Comparison of ENCODE assay signal across 12 cellular contexts in the genomic region with DNA sequence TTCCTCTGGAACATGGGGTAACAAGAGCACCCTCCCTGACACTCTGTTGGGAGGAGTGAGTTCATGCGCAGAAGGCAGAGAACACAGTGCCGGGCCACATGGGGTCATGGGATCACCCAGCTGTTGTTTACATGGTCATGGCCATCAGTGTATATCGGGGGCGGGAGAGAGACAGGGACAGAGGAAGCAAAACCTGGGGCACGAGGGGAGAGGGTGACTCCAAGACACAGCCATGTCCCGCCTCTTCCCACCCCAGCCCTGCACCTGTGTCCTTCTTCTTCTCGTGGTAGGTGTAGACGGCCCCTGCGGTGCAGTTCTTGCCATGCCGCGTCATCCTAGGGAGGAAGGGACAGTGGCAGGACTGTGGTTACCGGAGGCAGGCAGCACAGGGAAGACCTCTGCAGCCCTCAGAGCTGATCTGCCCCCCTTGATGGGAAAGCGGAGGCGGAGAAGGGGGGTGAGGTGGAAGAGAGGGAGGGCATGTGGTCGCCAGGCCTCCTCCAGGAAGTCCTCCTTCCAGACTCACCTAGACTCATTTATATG. TPM values are rescaled to one million over a fixed set of nuclear protein-coding genes. Genes with fewer than 3 reads are reported as not detected.
A peak's percentile ranks its signal among the peaks of the same experiment; 100 is the strongest.
DNase-seq lines count a peak whose midpoint lies in the region; ATAC-seq, FAIRE-seq and TF ChIP-seq lines count a peak whose summit lies in the region.
"Had no signal": no experiment of that assay in that cellular context is flagged by ENCODE, and none has a peak within 500 bp of the region (broad histone marks: within the 10 kb centered on the region; RNA-seq: fewer than 3 reads in every experiment).

No MANE protein-coding gene starts in this region.

- H2BK15ac ChIP-seq in H1 (ENCODE audit: low read length) = no peak overlapping the region

- ATAC-seq in SK-N-SH treated with all-trans-retinoic acid at 6 μM for 48 hours (no peak), GM19467 (IDR thresholded peaks at IDR 0.05; ENCODE audit: unreplicated experiment) (no peak), HG03095 (IDR thresholded peaks at IDR 0.05; ENCODE audit: unreplicated experiment) (no peak)

- peak overlapping the region; percentile 48 to 79 (median 70) for H3K4me2 ChIP-seq in BLaER1 treated with 17β-estradiol and CSF1 and Interleukin-3, amounts not matched to agents 10 nM and 100 nM
- H3K4me2 ChIP-seq in H1 (ENCODE audit: insufficient read depth in 1 of 2, low read depth in 2 of 2, low read length in 2 of 2) = no peak overlapping the region; a peak in 1 of 4 replicates

- POLR2A ChIA-PET in activated CD4-positive, alpha-beta memory T cell treated with anti-CD3 and anti-CD28 coated beads for 36 hours (lab: Charles Lee) = interaction anchor here (0.8 kb wide), 1 partner anchor 8 kb away, joined by 4 read pairs; no protein-coding TSS in a partner anchor
- POLR2A ChIA-PET in H1 (lab: Charles Lee; ENCODE audit: partially characterized antibody) = interaction anchor here (0.9 to 5.5 kb wide), 9 partner anchors 9 to 104 kb away, joined by 3 to 44 read pairs (median 5); a partner anchor contains a TSS

- no peak for TF ChIP-seq CTCF in H1 (IDR thresholded peaks at IDR 0.05; ENCODE audit: control extremely low read depth in 1 of 3, insufficient read depth in 1 of 3, low read depth in 1 of 3, low read length in 3 of 3)

- no peak overlapping the region for H2AK5ac ChIP-seq in H1 (ENCODE audit: low read depth, low read length)

- peak overlapping the region in 1 of 10 experiments; percentile 12; a peak in 1 of 20 replicates for H3K4me3 ChIP-seq in BLaER1 treated with 17β-estradiol and CSF1 and Interleukin-3, amounts not matched to agents 10 nM and 100 nM
- no peak overlapping the region for H3K4me3 ChIP-seq in H1 (ENCODE audit: extremely low read depth in 1 of 4, insufficient read depth in 2 of 4, low read depth in 3 of 4, low read length in 4 of 4)
- H3K4me3 ChIP-seq: lower lobe of right lung had no signal

- peak overlapping the region; percentile 45; the same call in 1 of the 2 replicates for H4K8ac ChIP-seq in H1 (ENCODE audit: extremely low read depth, insufficient read depth, low read length)

- H3K79me2 ChIP-seq in H1 (ENCODE audit: control insufficient read depth in 1 of 2, insufficient read depth in 2 of 2, low read length in 2 of 2) = peaks cover 0 to 12% of the 10 kb centered on the region in 2 experiments; a peak in 2 of 4 replicates

- TF ChIP-seq RAD21 in H1 (IDR thresholded peaks at IDR 0.05 in 1 of 2, conservative IDR thresholded peaks at IDR 0.05 in 1 of 2; ENCODE audit: low read depth in 2 of 2, low read length in 2 of 2) = no peak

- peak overlapping the region; percentile 79 for H3K4me3 Mint-ChIP-seq in activated CD4-positive, alpha-beta memory T cell treated with anti-CD3 and anti-CD28 coated beads for 36 hours

- no peak overlapping the region for H4K91ac ChIP-seq in H1 (replicated peaks; ENCODE audit: insufficient read length, low read length)

- no peak overlapping the region for H4K5ac ChIP-seq in H1 (ENCODE audit: insufficient read length, low read depth, low read length)

- peaks cover 6% of the 10 kb centered on the region for H3K23me2 ChIP-seq in H1 (ENCODE audit: low read depth, low read length)

- peaks cover 42% of the 10 kb centered on the region for H3K36me3 Mint-ChIP-seq in activated CD4-positive, alpha-beta memory T cell treated with anti-CD3 and anti-CD28 coated beads for 36 hours

- FAIRE-seq in H1 (lab: Jason Lieb, UNC) = no peak

- H2BK12ac ChIP-seq in H1 (ENCODE audit: low read depth, low read length) = no peak overlapping the region

- no peak overlapping the region for H2BK120ac ChIP-seq in H1 (replicated peaks; ENCODE audit: low read depth, low read length)

- H3K27me3 ChIP-seq in BLaER1 treated with 17β-estradiol and CSF1 and Interleukin-3, amounts not matched to agents 10 nM and 100 nM = no peaks in the 10 kb centered on the region
- H3K27me3 ChIP-seq in H1 (replicated peaks in 1 of 4; ENCODE audit: control insufficient read depth in 3 of 4, extremely low read depth in 1 of 4, insufficient read depth in 3 of 4, low read length in 3 of 4) = no peaks in the 10 kb centered on the region; a peak in 2 of 7 replicates

- H2BK5ac ChIP-seq in H1 (ENCODE audit: low read depth, low read length) = peak overlapping the region; percentile 47; the same call in 1 of the 2 replicates

- H3K9ac ChIP-seq in BLaER1 treated with 17β-estradiol and CSF1 and Interleukin-3, amounts not matched to agents 10 nM and 100 nM = peak overlapping the region; percentile 21 to 66 (median 50); a peak in 18 of 22 replicates
- H3K9ac ChIP-seq in H1 (replicated peaks in 1 of 4; ENCODE audit: extremely low read depth in 1 of 4, low read depth in 3 of 4, low read length in 3 of 4) = peak overlapping the region in 2 of 4 experiments; percentile 19 to 23; a peak in 2 of 7 replicates

- peaks cover 49 to 68% (median 62%) of the 10 kb centered on the region in 10 experiments for H3K4me1 ChIP-seq in BLaER1 treated with 17β-estradiol and CSF1 and Interleukin-3, amounts not matched to agents 10 nM and 100 nM
- H3K4me1 ChIP-seq in H1 (replicated peaks in 1 of 4; ENCODE audit: control insufficient read depth in 3 of 4, insufficient read depth in 4 of 4, low read length in 3 of 4) = peaks cover 5 to 21% (median 14%) of the 10 kb centered on the region in 4 experiments

- CTCF ChIA-PET in activated CD4-positive, alpha-beta memory T cell treated with anti-CD3 and anti-CD28 coated beads for 36 hours (lab: Charles Lee) = interaction anchor here (1.5 to 10.8 kb wide), 6 partner anchors 8 to 57 kb away, joined by 3 to 108 read pairs (median 8); no protein-coding TSS in a partner anchor
- CTCF ChIA-PET in H1 (lab: Charles Lee; ENCODE audit: partially characterized antibody) = interaction anchor here (0.7 to 18.1 kb wide), 8 partner anchors 12 to 87 kb away, joined by 3 to 240 read pairs (median 8); a partner anchor contains a TSS

- H3K56ac ChIP-seq in H1 (replicated peaks; ENCODE audit: insufficient read length, low read depth, low read length) = no peak overlapping the region

- no peak for TF ChIP-seq EP300 in H1 (IDR thresholded peaks at IDR 0.05; ENCODE audit: borderline replicate concordance in 1 of 2, low read depth in 2 of 2, low read length in 2 of 2)

- H3K14ac ChIP-seq in H1 (ENCODE audit: insufficient read length) = no peak overlapping the region

- no peak for TF ChIP-seq POLR2A in H1 (IDR thresholded peaks at IDR 0.05; ENCODE audit: control extremely low read depth in 1 of 2, low read depth in 2 of 2, low read length in 2 of 2)

- H3K36me3 ChIP-seq in BLaER1 treated with 17β-estradiol and CSF1 and Interleukin-3, amounts not matched to agents 10 nM and 100 nM = peaks cover 46 to 79% (median 66%) of the 10 kb centered on the region in 11 experiments
- H3K36me3 ChIP-seq in H1 (ENCODE audit: control insufficient read depth in 2 of 4, insufficient read depth in 4 of 4, low read length in 3 of 4) = peaks cover 0 to 29% (median 6%) of the 10 kb centered on the region in 4 experiments; a peak in 4 of 8 replicates

- peaks cover 77% of the 10 kb centered on the region for H3K4me1 Mint-ChIP-seq in activated CD4-positive, alpha-beta memory T cell treated with anti-CD3 and anti-CD28 coated beads for 36 hours (ENCODE audit: low read depth)

- peak; percentile 69 for DNase-seq in activated CD4-positive, alpha-beta memory T cell treated with anti-CD3 and anti-CD28 coated beads for 36 hours
- DNase-seq in H1 (ENCODE audit: low read depth in 1 of 2, low spot score in 2 of 2) (no peak), nucleus accumbens (lab: John Stamatoyannopoulos, UW) (peak in 36 of 56 donors; percentile 8 to 68 (median 28)), epidermal melanocyte (ENCODE audit: insufficient read length, low spot score) (no peak)
- DNase-seq: effector CD4-positive, alpha-beta T cell; lower lobe of right lung; NCI-H2029 treated with DMSO at 0.1 percent for 48 hours had no signal

- H3K27ac Mint-ChIP-seq in activated CD4-positive, alpha-beta memory T cell treated with anti-CD3 and anti-CD28 coated beads for 36 hours = peak overlapping the region; percentile 90

- no peak overlapping the region for H2BK20ac ChIP-seq in H1 (ENCODE audit: low read length)

- H4K20me1 ChIP-seq in BLaER1 treated with 17β-estradiol and CSF1 and Interleukin-3, amounts not matched to agents 10 nM and 100 nM = peaks cover 30 to 93% (median 69%) of the 10 kb centered on the region in 11 experiments; a peak in 20 of 22 replicates
- peaks cover 0 to 13% of the 10 kb centered on the region in 2 experiments for H4K20me1 ChIP-seq in H1 (replicated peaks in 1 of 2; ENCODE audit: control insufficient read depth in 1 of 2, insufficient read depth in 2 of 2, low read length in 2 of 2)

- no peaks in the 10 kb centered on the region for H3K9me3 Mint-ChIP-seq in activated CD4-positive, alpha-beta memory T cell treated with anti-CD3 and anti-CD28 coated beads for 36 hours

- H3K18ac ChIP-seq in H1 (ENCODE audit: extremely low read depth, low read length) = no peak overlapping the region

- intact Hi-C loops in activated CD4-positive, alpha-beta memory T cell treated with anti-CD3 and anti-CD28 coated beads for 36 hours (cut with micrococcal nuclease) = no loop called here

- 87% methylated on average over 15 of the region's 15 CpGs; no CpG with 5 or more reads in 1 of the 2 experiments for WGBS in H1 (ENCODE audit: extremely low coverage in 1 of 2, insufficient coverage in 1 of 2, insufficient read length in 1 of 2, insufficient replicate concordance in 2 of 2, low coverage in 1 of 2, low lambda C conversion rate in 2 of 2, missing lambda C conversion rate in 1 of 2), 2 experiments

- H3K79me1 ChIP-seq in H1 (ENCODE audit: low read depth, low read length) = peaks cover 4% of the 10 kb centered on the region; the same call in 1 of the 2 replicates

- no peaks in the 10 kb centered on the region for H3K9me3 ChIP-seq in BLaER1 treated with 17β-estradiol and CSF1 and Interleukin-3, amounts not matched to agents 10 nM and 100 nM (replicated peaks in 1 of 11)
- no peaks in the 10 kb centered on the region for H3K9me3 ChIP-seq in H1 (ENCODE audit: insufficient read depth in 2 of 2, low read depth in 1 of 2, low read length in 1 of 2)
- H3K9me3 ChIP-seq: lower lobe of right lung had no signal

- H3K23ac ChIP-seq in H1 (ENCODE audit: insufficient read length) = no peak overlapping the region

- no peak overlapping the region for H3K4ac ChIP-seq in H1 (replicated peaks; ENCODE audit: insufficient read length, low read depth, low read length)

- peak overlapping the region; percentile 21 to 67 (median 45); a peak in 19 of 22 replicates for H3K27ac ChIP-seq in BLaER1 treated with 17β-estradiol and CSF1 and Interleukin-3, amounts not matched to agents 10 nM and 100 nM
- H3K27ac ChIP-seq in H1 (ENCODE audit: low read depth, low read length) = no peak overlapping the region
- H3K27ac ChIP-seq: lower lobe of right lung had no signal

- H2AFZ ChIP-seq in H1 (ENCODE audit: low read length) = no peak overlapping the region

- no peaks in the 10 kb centered on the region for H3K27me3 Mint-ChIP-seq in activated CD4-positive, alpha-beta memory T cell treated with anti-CD3 and anti-CD28 coated beads for 36 hours

RNA-seq across cellular contexts. Expression of a gene that starts 19.9 kb away (rescaled TPM):
- total RNA-seq in activated CD4-positive, alpha-beta memory T cell treated with anti-CD3 and anti-CD28 coated beads for 36 hours = 10 to 100 TPM; 80.3 to 84.3 TPM
- total RNA-seq in H1 (2021; fragmentation: NEBNext Ultra II Directional; extraction: Animal tissue kit (Norgen Biotek cat#: 25700)) = 85.1 and 93.8 TPM in 2 replicates
- 192 and 254 TPM in 2 replicates for polyA plus RNA-seq in H1 (2011; rRNA removed)
- 176 TPM for polyA plus RNA-seq in H1 (2011; cell fraction: cytosol; rRNA removed)
- polyA plus RNA-seq in H1 (2011; cell fraction: nucleus; rRNA removed) = 194 TPM
- polyA plus RNA-seq in H1 (2012, experiment 1 of 2) = 110 to 131 TPM (median 125 TPM) in 4 replicates
- polyA plus RNA-seq in H1 (2012, experiment 2 of 2) = 159 TPM
- polyA plus RNA-seq in H1 (2013, experiment 1 of 2) = 52.7 TPM
- polyA plus RNA-seq in H1 (2013, experiment 2 of 2) = 50.1 TPM
- 67.6 and 81.3 TPM in 2 replicates for polyA minus RNA-seq in H1 (2011; rRNA and poly(A)+ RNA removed)
- polyA minus RNA-seq in H1 (2011; cell fraction: cytosol; rRNA and poly(A)+ RNA removed) = 69.6 TPM
- polyA minus RNA-seq in H1 (2011; cell fraction: nucleus; rRNA and poly(A)+ RNA removed) = 59.9 TPM

RNA-seq across cellular contexts. Expression of a gene that starts 20.7 kb away (rescaled TPM):
- 1 to 10 TPM in 1 of 2 experiments, under 1 TPM in 1; 0.85 to 1.5 TPM for total RNA-seq in activated CD4-positive, alpha-beta memory T cell treated with anti-CD3 and anti-CD28 coated beads for 36 hours
- total RNA-seq in H1 (2021; fragmentation: NEBNext Ultra II Directional; extraction: Animal tissue kit (Norgen Biotek cat#: 25700)) = 4.1 and 5.7 TPM in 2 replicates
- polyA plus RNA-seq in H1 (2011; rRNA removed) = 5.6 and 6.3 TPM in 2 replicates
- 6.0 TPM for polyA plus RNA-seq in H1 (2011; cell fraction: cytosol; rRNA removed)
- 6.0 TPM for polyA plus RNA-seq in H1 (2011; cell fraction: nucleus; rRNA removed)
- polyA plus RNA-seq in H1 (2012, experiment 1 of 2) = 3.9 to 5.8 TPM (median 4.4 TPM) in 4 replicates
- polyA plus RNA-seq in H1 (2012, experiment 2 of 2) = 6.8 TPM
- polyA plus RNA-seq in H1 (2013, experiment 1 of 2) = 6.7 TPM
- 8.3 TPM for polyA plus RNA-seq in H1 (2013, experiment 2 of 2)
- 2.1 and 3.6 TPM in 2 replicates for polyA minus RNA-seq in H1 (2011; rRNA and poly(A)+ RNA removed)
- polyA minus RNA-seq in H1 (2011; cell fraction: cytosol; rRNA and poly(A)+ RNA removed) = 1.9 TPM
- 6.6 TPM for polyA minus RNA-seq in H1 (2011; cell fraction: nucleus; rRNA and poly(A)+ RNA removed)
- polyA plus RNA-seq: CD14-positive monocyte had no signal

RNA-seq across cellular contexts. Expression of a gene that starts 30.6 kb away (rescaled TPM):
- 10 to 100 TPM; 19.9 to 22.4 TPM for total RNA-seq in activated CD4-positive, alpha-beta memory T cell treated with anti-CD3 and anti-CD28 coated beads for 36 hours
- total RNA-seq in H1 (2021; fragmentation: NEBNext Ultra II Directional; extraction: Animal tissue kit (Norgen Biotek cat#: 25700)) = 59.4 and 63.8 TPM in 2 replicates
- 2.5 and 4.6 TPM in 2 replicates for polyA plus RNA-seq in H1 (2011; rRNA removed)
- polyA plus RNA-seq in H1 (2011; cell fraction: cytosol; rRNA removed) = 1.9 TPM
- 11.4 TPM for polyA plus RNA-seq in H1 (2011; cell fraction: nucleus; rRNA removed)
- 25.7 to 40.3 TPM (median 34.3 TPM) in 4 replicates for polyA plus RNA-seq in H1 (2012, experiment 1 of 2)
- 22.2 TPM for polyA plus RNA-seq in H1 (2012, experiment 2 of 2)
- 23.0 TPM for polyA plus RNA-seq in H1 (2013, experiment 1 of 2)
- polyA plus RNA-seq in H1 (2013, experiment 2 of 2) = 21.2 TPM
- polyA minus RNA-seq in H1 (2011; rRNA and poly(A)+ RNA removed) = 2.5 and 2.8 TPM in 2 replicates
- 15.9 TPM for polyA minus RNA-seq in H1 (2011; cell fraction: cytosol; rRNA and poly(A)+ RNA removed)
- polyA minus RNA-seq in H1 (2011; cell fraction: nucleus; rRNA and poly(A)+ RNA removed) = 10.8 TPM

RNA-seq across cellular contexts. Expression of a gene that starts 32.6 kb away (rescaled TPM):
- total RNA-seq in activated CD4-positive, alpha-beta memory T cell treated with anti-CD3 and anti-CD28 coated beads for 36 hours = 1 to 10 TPM; 6.3 to 6.5 TPM
- 18.9 and 19.5 TPM in 2 replicates for total RNA-seq in H1 (2021; fragmentation: NEBNext Ultra II Directional; extraction: Animal tissue kit (Norgen Biotek cat#: 25700))
- 5.8 and 9.4 TPM in 2 replicates for polyA plus RNA-seq in H1 (2011; rRNA removed)
- 4.5 TPM for polyA plus RNA-seq in H1 (2011; cell fraction: cytosol; rRNA removed)
- 12.0 TPM for polyA plus RNA-seq in H1 (2011; cell fraction: nucleus; rRNA removed)
- 7.5 to 13.8 TPM (median 11.7 TPM) in 4 replicates for polyA plus RNA-seq in H1 (2012, experiment 1 of 2)
- 13.0 TPM for polyA plus RNA-seq in H1 (2012, experiment 2 of 2)
- 24.8 TPM for polyA plus RNA-seq in H1 (2013, experiment 1 of 2)
- polyA plus RNA-seq in H1 (2013, experiment 2 of 2) = 27.4 TPM
- 0.69 and 0.83 TPM in 2 replicates for polyA minus RNA-seq in H1 (2011; rRNA and poly(A)+ RNA removed)
- polyA minus RNA-seq in H1 (2011; cell fraction: cytosol; rRNA and poly(A)+ RNA removed) = 1.9 TPM
- polyA minus RNA-seq in H1 (2011; cell fraction: nucleus; rRNA and poly(A)+ RNA removed) = 3.3 TPM
- polyA plus RNA-seq: CD14-positive monocyte had no signal

RNA-seq across cellular contexts. Expression of a gene that starts 48.0 kb away (rescaled TPM):
- 10 to 100 TPM; 13.2 to 17.2 TPM for total RNA-seq in activated CD4-positive, alpha-beta memory T cell treated with anti-CD3 and anti-CD28 coated beads for 36 hours
- total RNA-seq in H1 (2021; fragmentation: NEBNext Ultra II Directional; extraction: Animal tissue kit (Norgen Biotek cat#: 25700)) = 43.4 and 46.5 TPM in 2 replicates
- polyA plus RNA-seq in H1 (2011; rRNA removed) = 41.2 and 66.7 TPM in 2 replicates
- polyA plus RNA-seq in H1 (2011; cell fraction: cytosol; rRNA removed) = 29.0 TPM
- 104 TPM for polyA plus RNA-seq in H1 (2011; cell fraction: nucleus; rRNA removed)
- polyA plus RNA-seq in H1 (2012, experiment 1 of 2) = 31.3 to 51.7 TPM (median 47.2 TPM) in 4 replicates
- polyA plus RNA-seq in H1 (2012, experiment 2 of 2) = 38.5 TPM
- 52.8 TPM for polyA plus RNA-seq in H1 (2013, experiment 1 of 2)
- 53.7 TPM for polyA plus RNA-seq in H1 (2013, experiment 2 of 2)
- polyA minus RNA-seq in H1 (2011; rRNA and poly(A)+ RNA removed) = 12.9 and 13.9 TPM in 2 replicates
- polyA minus RNA-seq in H1 (2011; cell fraction: cytosol; rRNA and poly(A)+ RNA removed) = 15.7 TPM
- 12.3 TPM for polyA minus RNA-seq in H1 (2011; cell fraction: nucleus; rRNA and poly(A)+ RNA removed)

Comparison
In these comparisons a context has a peak if more than half of its experiments do, and no peak if none do; other contexts are left out.
1. H3K4me2 ChIP-seq: peak in BLaER1 treated with 17β-estradiol and CSF1 and Interleukin-3, amounts not matched to agents 10 nM and 100 nM (11 of 11); none in H1 (0 of 2).
2. DNase-seq: peak in activated CD4-positive, alpha-beta memory T cell treated with anti-CD3 and anti-CD28 coated beads for 36 hours (single experiment) and nucleus accumbens (36 of 56); none in H1 (0 of 2) and epidermal melanocyte (single experiment).